In genomic region chr3:32399030-32399620, GRCh38 we compare ENCODE assay signal across 8 cellular contexts. TPM values are rescaled to one million over a fixed set of nuclear protein-coding genes. Genes with fewer than 3 reads are reported as not detected.
DNase-seq lines count a peak whose midpoint lies in the region; ATAC-seq and TF ChIP-seq lines count a peak whose summit lies in the region.

No MANE protein-coding gene starts in this region.

- no peaks in the 10 kb centered on the region for H3K9me3 Mint-ChIP-seq in effector memory CD8-positive, alpha-beta T cell
- H3K9me3 Mint-ChIP-seq in neural progenitor cell: no peaks in the 10 kb centered on the region

- no peaks in the 10 kb centered on the region for H3K27me3 Mint-ChIP-seq in effector memory CD8-positive, alpha-beta T cell
- H3K27me3 Mint-ChIP-seq in neural progenitor cell (ENCODE audit: insufficient read depth, low read depth): peaks cover 7% of the 10 kb centered on the region

- H3K4me1 ChIP-seq in neural progenitor cell: peaks cover 10% of the 10 kb centered on the region

- H3K27ac Mint-ChIP-seq in effector memory CD8-positive, alpha-beta T cell: peak overlapping the region; percentile 68 to 87
- H3K27ac Mint-ChIP-seq in neural progenitor cell: no peak overlapping the region

- H3K9ac ChIP-seq in neural progenitor cell: no peak overlapping the region

- peak; percentile 6 for DNase-seq in NCI-H2171 treated with DMSO at 0.1 percent for 48 hours (lab: John Stamatoyannopoulos, UW)
- no peak for DNase-seq in NCI-H2171 (lab: John Stamatoyannopoulos, UW)
- peak; percentile 48 for DNase-seq in HCEC 1CT
- peak; percentile 19 to 33 for DNase-seq in SW 1271 (lab: John Stamatoyannopoulos, UW)
- peak; percentile 53 to 65 (median 62) for DNase-seq in effector memory CD8-positive, alpha-beta T cell
- DNase-seq in neural progenitor cell (ENCODE audit: low spot score): peak; percentile 74
- no peak for DNase-seq in omental fat pad (ENCODE audit: low spot score)

- peaks cover 42 to 73% of the 10 kb centered on the region in 2 donors for H3K4me1 Mint-ChIP-seq in effector memory CD8-positive, alpha-beta T cell (ENCODE audit: low read depth in 2 of 2)
- peaks cover 29% of the 10 kb centered on the region for H3K4me1 Mint-ChIP-seq in neural progenitor cell

- H3K36me3 Mint-ChIP-seq in effector memory CD8-positive, alpha-beta T cell (ENCODE audit: insufficient read depth): no peaks in the 10 kb centered on the region
- H3K36me3 Mint-ChIP-seq in neural progenitor cell: no peaks in the 10 kb centered on the region

- no peaks in the 10 kb centered on the region for H3K9me3 ChIP-seq in neural progenitor cell (ENCODE audit: low read depth)

- ATAC-seq in effector memory CD8-positive, alpha-beta T cell (replicated peaks): peak; percentile 46
- ATAC-seq in omental fat pad (ENCODE audit: low FRiP score) (no peak), HG02981 (IDR thresholded peaks at IDR 0.05; ENCODE audit: unreplicated experiment) (no peak)

- H4K20me1 ChIP-seq in neural progenitor cell (ENCODE audit: low read depth): peaks cover 5% of the 10 kb centered on the region

- no peak overlapping the region for H3K4me3 ChIP-seq in neural progenitor cell

- no peaks in the 10 kb centered on the region for H3K79me2 ChIP-seq in neural progenitor cell (ENCODE audit: low read depth)

- H3K36me3 ChIP-seq in neural progenitor cell: no peaks in the 10 kb centered on the region

- no peak overlapping the region for H2AFZ ChIP-seq in neural progenitor cell (replicated peaks)

- no peak overlapping the region for H3K4me2 ChIP-seq in neural progenitor cell

- TF ChIP-seq CTCF in neural progenitor cell (IDR thresholded peaks at IDR 0.05): peak; percentile 77
- TF ChIP-seq CTCF in omental fat pad (IDR thresholded peaks at IDR 0.05): peak in 1 of 3 donors; percentile 0

- no peak overlapping the region for H3K27ac ChIP-seq in neural progenitor cell

- H3F3A ChIP-seq in neural progenitor cell (ENCODE audit: low read depth): peaks cover 22% of the 10 kb centered on the region

- peak overlapping the region in 1 of 2 donors; percentile 11 for H3K4me3 Mint-ChIP-seq in effector memory CD8-positive, alpha-beta T cell
- no peak overlapping the region for H3K4me3 Mint-ChIP-seq in neural progenitor cell

- H3K27me3 ChIP-seq in neural progenitor cell: peaks cover 70% of the 10 kb centered on the region

RNA-seq across cellular contexts. Expression of gene CMTM7, which starts 7.5 kb away (rescaled TPM):
- total RNA-seq in neural progenitor cell (ENCODE audit: low replicate concordance): 11.4 and 11.8 TPM in 2 replicates
- 10 to 100 TPM; 18.0 to 34.7 (median 31.3) TPM for total RNA-seq in omental fat pad

Comparison
In these comparisons a context has a peak if more than half of its experiments do, and no peak if none do; other contexts are left out.
1. DNase-seq: peak in NCI-H2171 treated with DMSO at 0.1 percent for 48 hours (single experiment), HCEC 1CT (single experiment), SW 1271 (2 of 2), effector memory CD8-positive, alpha-beta T cell (3 of 3) and neural progenitor cell (single experiment); none in NCI-H2171 (single experiment) and omental fat pad (single experiment).